30 cellular contexts compared by ENCODE assay signal in genomic region chr11:46890665-46891064, GRCh38. TPM values are rescaled to one million over a fixed set of nuclear protein-coding genes. Genes with fewer than 3 reads are reported as not detected.
A peak's percentile ranks its signal among the peaks of the same experiment; 100 is the strongest.
DNase-seq lines count a peak whose midpoint lies in the region; ATAC-seq and TF ChIP-seq lines count a peak whose summit lies in the region.
"Had no signal": no experiment of that assay in that cellular context is flagged by ENCODE, and none has a peak within 500 bp of the region (broad histone marks: within the 10 kb centered on the region; RNA-seq: fewer than 3 reads in every experiment).

No MANE protein-coding gene starts in this region.

- TF ChIP-seq CTCF in fibroblast of the aortic adventitia (IDR thresholded peaks at IDR 0.05; ENCODE audit: insufficient read depth, low read length) (no peak), coronary artery (IDR thresholded peaks at IDR 0.05) (no peak)

- no peak overlapping the region for H3K9ac ChIP-seq in adipocyte (ENCODE audit: low read length)

- H3K4me1 ChIP-seq in adipocyte (ENCODE audit: control insufficient read depth, insufficient read depth, low read length) = no peaks in the 10 kb centered on the region
- H3K4me1 ChIP-seq: left lung, vagina had no signal

- no peaks in the 10 kb centered on the region for H3K9me3 ChIP-seq in adipocyte (ENCODE audit: control insufficient read depth, low read length)
- H3K9me3 ChIP-seq: left lung, thyroid gland, vagina had no signal

- no peak for ATAC-seq in left ventricle myocardium superior
- ATAC-seq: activated T-cell treated with anti-CD3 and anti-CD28 coated beads, Interleukin-2, amount 50 U/mL, for 4 hours; naive thymus-derived CD4-positive, alpha-beta T cell had no signal

- H3K4me3 ChIP-seq in adipocyte (ENCODE audit: low read length) (no peak overlapping the region), fibroblast of the aortic adventitia (ENCODE audit: low read depth, low read length) (no peak overlapping the region), coronary artery (no peak overlapping the region)
- H3K4me3 ChIP-seq: left lung, thyroid gland, vagina had no signal

- no peaks in the 10 kb centered on the region for H3K27me3 ChIP-seq in adipocyte (replicated peaks; ENCODE audit: control insufficient read depth, insufficient read depth, low read length)
- H3K27me3 ChIP-seq: brain microvascular endothelial cell, left lung, thyroid gland, vagina had no signal

- H3K27ac ChIP-seq in coronary artery = no peak overlapping the region
- H3K27ac ChIP-seq: 22Rv1, brain microvascular endothelial cell, HL-60, left lung, thyroid gland, vagina had no signal

- DNase-seq in DMS53 (lab: John Stamatoyannopoulos, UW) (peak; percentile 5), DMS53 treated with DMSO at 0.1 percent for 48 hours (lab: John Stamatoyannopoulos, UW; ENCODE audit: unreplicated experiment) (no peak), adipocyte (ENCODE audit: low read depth) (peak; percentile 49), fibroblast of the aortic adventitia (ENCODE audit: low read depth) (peak; percentile 4), left ventricle myocardium superior (no peak), NAMALWA (ENCODE audit: low spot score) (no peak), CD1c-positive myeloid dendritic cell (ENCODE audit: extremely low spot score) (no peak), coronary artery (ENCODE audit: low spot score) (no peak)
- DNase-seq: activated B cell treated with CpG ODN at 0.5 μM for 24 hours; activated CD4-positive, alpha-beta T cell treated with anti-CD3 and anti-CD28 coated beads, Interleukin-2, amount 50 U/mL, for 1 hour; activated naive CD4-positive, alpha-beta T cell; activated T-cell treated with anti-CD3 and anti-CD28 coated beads, Interleukin-2, amount 50 U/mL, for 4 hours; brain microvascular endothelial cell; CD4-positive, alpha-beta memory T cell; effector memory CD4-positive, alpha-beta T cell; hypothalamus; Karpas-422; left lung; naive thymus-derived CD4-positive, alpha-beta T cell; NCI-H1694 treated with DMSO at 0.1 percent for 48 hours; NCI-H2171; NCI-H524; occipital lobe; SHP77 treated with DMSO at 0.1 percent for 48 hours; stimulated activated CD8-positive, alpha-beta memory T cell treated with anti-CD3 and anti-CD28 coated beads, Interleukin-4, amount 100 ng/mL, for 48 hours; stimulated activated naive CD8-positive, alpha-beta T cell treated with anti-CD3 and anti-CD28 coated beads, Interleukin-15, amount 100 ng/mL, for 72 hours; thyroid gland had no signal

- H3K36me3 ChIP-seq in adipocyte (ENCODE audit: control insufficient read depth, insufficient read depth, low read length, severe bottlenecking) = peaks cover 11% of the 10 kb centered on the region
- H3K36me3 ChIP-seq: brain microvascular endothelial cell, left lung, thyroid gland had no signal

- intact Hi-C loops in left ventricle myocardium superior (cut with micrococcal nuclease) = no loop called here

RNA-seq across cellular contexts. Expression of gene LRP4, which starts 27.7 kb away (rescaled TPM):
- total RNA-seq in fibroblast of the aortic adventitia (ENCODE audit: low replicate concordance) (4.7 and 9.7 TPM in 2 replicates), left ventricle myocardium superior (21.9 TPM)
- total RNA-seq: CD4-positive, alpha-beta memory T cell; naive thymus-derived CD4-positive, alpha-beta T cell had no signal

RNA-seq across cellular contexts. Expression of gene CKAP5, which starts 44.6 kb away (rescaled TPM):
- total RNA-seq in fibroblast of the aortic adventitia (ENCODE audit: low replicate concordance) (79.5 and 83.3 TPM in 2 replicates), left ventricle myocardium superior (73.6 TPM)

RNA-seq across cellular contexts. Expression of gene CSTPP1, which starts 45.9 kb away (rescaled TPM):
- 24.6 and 34.9 TPM in 2 replicates for total RNA-seq in fibroblast of the aortic adventitia (ENCODE audit: low replicate concordance)
- 9.6 TPM for total RNA-seq in left ventricle myocardium superior

Comparison
In these comparisons a context has a peak if more than half of its experiments do, and no peak if none do; other contexts are left out.
1. DNase-seq: peak in DMS53 (single experiment), adipocyte (single experiment) and fibroblast of the aortic adventitia (single experiment); none in DMS53 treated with DMSO at 0.1 percent for 48 hours (single experiment), left ventricle myocardium superior (single experiment), NAMALWA (single experiment), CD1c-positive myeloid dendritic cell (single experiment) and coronary artery (single experiment).